ENCODE assay signal across 14 cellular contexts in the genomic region with DNA sequence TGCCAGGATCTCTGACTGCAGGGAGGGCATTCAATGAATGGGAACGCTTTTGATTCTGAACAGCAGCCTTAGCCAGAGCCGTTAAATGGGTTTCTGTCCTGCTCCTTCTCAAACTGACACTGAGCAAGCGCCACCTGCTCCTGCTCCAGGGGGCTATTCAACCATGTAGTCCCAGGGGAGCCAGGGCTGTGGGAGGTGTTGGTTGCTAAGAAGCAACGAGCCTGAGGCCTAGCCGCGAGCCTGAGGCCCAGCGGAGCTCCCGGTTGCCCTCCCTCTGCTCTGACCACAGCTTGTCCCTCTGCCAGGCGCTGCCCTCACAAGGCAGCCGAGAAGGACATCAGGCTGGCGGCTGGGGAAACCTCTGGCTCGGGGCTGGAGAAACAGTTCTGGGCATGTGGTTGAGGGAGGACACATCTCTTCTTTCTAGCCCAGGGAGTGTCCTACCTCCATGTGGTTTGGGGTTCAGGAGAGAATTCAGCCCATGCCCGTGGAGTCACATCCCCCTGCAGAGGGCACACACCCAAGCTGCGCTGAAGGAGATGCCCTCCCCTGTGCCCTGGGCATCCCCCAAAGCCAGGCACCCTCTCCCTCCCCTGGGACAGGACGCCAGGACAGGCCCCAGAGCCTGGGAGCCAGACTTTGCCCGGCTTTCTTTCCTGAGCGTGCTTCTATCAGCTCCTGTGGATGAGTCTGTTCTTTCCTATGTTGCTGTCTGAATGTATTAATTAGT. TPM values are rescaled to one million over a fixed set of nuclear protein-coding genes. Genes with fewer than 3 reads are reported as not detected.
DNase-seq lines count a peak whose midpoint lies in the region; ATAC-seq and TF ChIP-seq lines count a peak whose summit lies in the region.
"Had no signal": no experiment of that assay in that cellular context is flagged by ENCODE, and none has a peak within 500 bp of the region (broad histone marks: within the 10 kb centered on the region; RNA-seq: fewer than 3 reads in every experiment).

No MANE protein-coding gene starts in this region.

- H3K27ac Mint-ChIP-seq in Caco-2 (ENCODE audit: unreplicated experiment), result no peak overlapping the region
- H3K27ac Mint-ChIP-seq: activated naive CD4-positive, alpha-beta T cell treated with anti-CD3 and anti-CD28 coated beads, Interleukin-2, amount 10 ng/mL, durations not matched to agents 7 days and 5 days; CD8-positive, alpha-beta memory T cell had no signal

- H3K27me3 Mint-ChIP-seq in Caco-2 (ENCODE audit: insufficient read depth, unreplicated experiment), result no peaks in the 10 kb centered on the region
- H3K27me3 Mint-ChIP-seq: activated naive CD4-positive, alpha-beta T cell treated with anti-CD3 and anti-CD28 coated beads, Interleukin-2, amount 10 ng/mL, durations not matched to agents 7 days and 5 days; CD8-positive, alpha-beta memory T cell had no signal

- TF ChIP-seq POLR2A in gastroesophageal sphincter (IDR thresholded peaks at IDR 0.05) (no peak), ovary (IDR thresholded peaks at IDR 0.05) (no peak)

- DNase-seq in M059J (ENCODE audit: low read depth) (peak; percentile 9), NCI-H345 (lab: John Stamatoyannopoulos, UW) (peak; percentile 98), posterior cingulate gyrus (peak in 9 of 10 donors; percentile 16 to 87 (median 47)), Caco-2 (no peak), ovary (no peak), AG08396 (ENCODE audit: low spot score) (no peak)
- no peak for DNase-seq in stimulated activated CD4-positive, alpha-beta T cell treated with anti-CD3 and anti-CD28 coated beads, Interleukin-2, amount 100 ng/mL, for 24 hours
- DNase-seq: activated naive CD4-positive, alpha-beta T cell treated with anti-CD3 and anti-CD28 coated beads, Interleukin-2, amount 10 ng/mL, durations not matched to agents 7 days and 5 days; CD8-positive, alpha-beta memory T cell; SIG-M5 had no signal

- TF ChIP-seq EP300 in gastroesophageal sphincter (IDR thresholded peaks at IDR 0.05), result no peak
- TF ChIP-seq EP300 in ovary (IDR thresholded peaks at IDR 0.05), result no peak

- POLR2A ChIA-PET in Caco-2 (lab: Charles Lee), result no interaction called here

- CTCF ChIA-PET in Caco-2 (lab: Charles Lee), result no interaction called here

- H3K27ac ChIP-seq in gastroesophageal sphincter (peak overlapping the region; percentile 64 to 88 (median 76)), ovary (no peak overlapping the region)
- H3K27ac ChIP-seq: KMS-11 had no signal

- 47 to 50% methylated on average over 4 to 8 of the region's 17 CpGs for WGBS in gastroesophageal sphincter (ENCODE audit: low coverage in 1 of 2), 2 donors
- WGBS in ovary, 3 donors, result 61 to 68% (median 66%) methylated on average over 17 of the region's 17 CpGs

- peaks cover 0 to 48% (median 0%) of the 10 kb centered on the region in 3 donors for H3K4me1 ChIP-seq in gastroesophageal sphincter
- H3K4me1 ChIP-seq in Caco-2, result no peaks in the 10 kb centered on the region
- no peaks in the 10 kb centered on the region for H3K4me1 ChIP-seq in ovary (ENCODE audit: insufficient read depth)

- H3K9me3 ChIP-seq in gastroesophageal sphincter (no peaks in the 10 kb centered on the region), Caco-2 (no peaks in the 10 kb centered on the region), ovary (no peaks in the 10 kb centered on the region)

- H3K9me3 Mint-ChIP-seq in Caco-2 (ENCODE audit: unreplicated experiment), result no peaks in the 10 kb centered on the region
- H3K9me3 Mint-ChIP-seq: activated naive CD4-positive, alpha-beta T cell treated with anti-CD3 and anti-CD28 coated beads, Interleukin-2, amount 10 ng/mL, durations not matched to agents 7 days and 5 days had no signal

- peak; percentile 79 for ATAC-seq in gastroesophageal sphincter

- H3K4me3 ChIP-seq in gastroesophageal sphincter, result no peak overlapping the region
- H3K4me3 ChIP-seq in Caco-2 (ENCODE audit: low read depth, low read length), result no peak overlapping the region
- H3K4me3 ChIP-seq in ovary, result no peak overlapping the region

- TF ChIP-seq CTCF in gastroesophageal sphincter (IDR thresholded peaks at IDR 0.05), result no peak
- no peak for TF ChIP-seq CTCF in Caco-2 (IDR thresholded peaks at IDR 0.05; ENCODE audit: insufficient read depth in 1 of 2, low read depth in 1 of 2, low read length in 1 of 2, severe bottlenecking in 1 of 2, unreplicated experiment in 1 of 2)
- TF ChIP-seq CTCF in ovary (IDR thresholded peaks at IDR 0.05), result no peak

- H3K27me3 ChIP-seq in gastroesophageal sphincter, result no peaks in the 10 kb centered on the region
- no peaks in the 10 kb centered on the region for H3K27me3 ChIP-seq in Caco-2 (replicated peaks; ENCODE audit: control insufficient read depth, insufficient read depth, low read length)
- no peaks in the 10 kb centered on the region for H3K27me3 ChIP-seq in ovary

- no TSS peak for BruUV-seq in Caco-2 (replicated peaks; lab: Mats Ljungman, UMichigan)

- H3K36me3 ChIP-seq in gastroesophageal sphincter (no peaks in the 10 kb centered on the region), Caco-2 (ENCODE audit: control insufficient read depth, insufficient read depth, low read length) (no peaks in the 10 kb centered on the region), ovary (no peaks in the 10 kb centered on the region)

- H3K4me3 Mint-ChIP-seq in Caco-2 (ENCODE audit: unreplicated experiment), result no peak overlapping the region
- H3K4me3 Mint-ChIP-seq: activated naive CD4-positive, alpha-beta T cell treated with anti-CD3 and anti-CD28 coated beads, Interleukin-2, amount 10 ng/mL, durations not matched to agents 7 days and 5 days; CD8-positive, alpha-beta memory T cell had no signal

- intact Hi-C loops in posterior cingulate gyrus (cut with DNase I), result no loop called here
- intact Hi-C loops in Caco-2 (cut with micrococcal nuclease; ENCODE audit: unreplicated experiment), result no loop called here
- intact Hi-C loops in ovary (cut with DNase I), result no loop called here

- no peaks in the 10 kb centered on the region for H3K36me3 Mint-ChIP-seq in Caco-2 (ENCODE audit: insufficient read depth, unreplicated experiment)
- H3K36me3 Mint-ChIP-seq: activated naive CD4-positive, alpha-beta T cell treated with anti-CD3 and anti-CD28 coated beads, Interleukin-2, amount 10 ng/mL, durations not matched to agents 7 days and 5 days; CD8-positive, alpha-beta memory T cell had no signal

- no peaks in the 10 kb centered on the region for H3K4me1 Mint-ChIP-seq in Caco-2 (ENCODE audit: low read depth, unreplicated experiment)
- H3K4me1 Mint-ChIP-seq: activated naive CD4-positive, alpha-beta T cell treated with anti-CD3 and anti-CD28 coated beads, Interleukin-2, amount 10 ng/mL, durations not matched to agents 7 days and 5 days; CD8-positive, alpha-beta memory T cell had no signal

RNA-seq across cellular contexts. Expression of a gene that starts 18.0 kb away (rescaled TPM):
- total RNA-seq in M059J (2014; rRNA removed; shearing (Covaris generic)), result not detected in 2 replicates
- total RNA-seq in gastroesophageal sphincter (100 to 1,000 TPM in 2 of 4 donors, 10 to 100 TPM in 2; 30.8 to 167 (median 110) TPM), Caco-2 (2022) (4.0 and 4.7 TPM in 2 replicates), ovary (1 to 10 TPM in 3 of 7 donors, under 1 TPM in 1, not detected in 3; 0.65 to 4.7 (median 4.4) TPM)
- polyA plus RNA-seq in ovary, result 1 to 10 TPM in 1 of 2 donors, under 1 TPM in 1; 0.25 to 2.3 TPM
- total RNA-seq: CD8-positive, alpha-beta memory T cell; renal cortical epithelial cell had no signal
- polyA plus RNA-seq: CD8-positive, alpha-beta memory T cell; keratinocyte had no signal

Comparison
In these comparisons a context has a peak if more than half of its experiments do, and no peak if none do; other contexts are left out.
1. DNase-seq: peak in M059J (single experiment), NCI-H345 (single experiment) and posterior cingulate gyrus (9 of 10); none in stimulated activated CD4-positive, alpha-beta T cell treated with anti-CD3 and anti-CD28 coated beads, Interleukin-2, amount 100 ng/mL, for 24 hours (0 of 2), Caco-2 (0 of 2), ovary (0 of 5) and AG08396 (single experiment).
2. H3K27ac ChIP-seq: peak in gastroesophageal sphincter (4 of 4); none in ovary (0 of 2).